Comparison of ENCODE assay signal across 10 cellular contexts in genomic region chr17:41710472-41711090, GRCh38. TPM values are rescaled to one million over a fixed set of nuclear protein-coding genes. Genes with fewer than 3 reads are reported as not detected.
DNase-seq lines count a peak whose midpoint lies in the region; ATAC-seq lines count a peak whose summit lies in the region.
"Had no signal": no experiment of that assay in that cellular context is flagged by ENCODE, and none has a peak within 500 bp of the region (broad histone marks: within the 10 kb centered on the region; RNA-seq: fewer than 3 reads in every experiment).

No MANE protein-coding gene starts in this region.

- H3K9me3 Mint-ChIP-seq in memory B cell: no peaks in the 10 kb centered on the region

- H3K27ac Mint-ChIP-seq in memory B cell: no peak overlapping the region

- DNase-seq in NCI-H2081 (lab: John Stamatoyannopoulos, UW) (peak; percentile 27 to 54), NCI-H2081 treated with DMSO at 0.1 percent for 48 hours (lab: John Stamatoyannopoulos, UW) (no peak), NCI-H1092 treated with DMSO at 0.1 percent for 48 hours (lab: John Stamatoyannopoulos, UW) (peak; percentile 14), astrocyte of the hippocampus (ENCODE audit: low read depth, low spot score) (peak; percentile 91), memory B cell (ENCODE audit: low spot score in 2 of 2) (no peak), Right ventricle myocardium superior (no peak)

- H3K4me3 Mint-ChIP-seq in memory B cell: no peak overlapping the region

- H3K27me3 Mint-ChIP-seq in memory B cell: peaks cover 18% of the 10 kb centered on the region

- intact Hi-C loops in Right ventricle myocardium superior (cut with DNase I): no loop called here

- H3K36me3 Mint-ChIP-seq in memory B cell: no peaks in the 10 kb centered on the region

- ATAC-seq in memory B cell (ENCODE audit: low read depth) (peak; percentile 34), HG03439 (IDR thresholded peaks at IDR 0.05; ENCODE audit: unreplicated experiment) (no peak), GM18909 (IDR thresholded peaks at IDR 0.05; ENCODE audit: poor library complexity, unreplicated experiment) (no peak), Right ventricle myocardium superior (ENCODE audit: poor library complexity) (no peak)

- no peaks in the 10 kb centered on the region for H3K4me1 Mint-ChIP-seq in memory B cell

RNA-seq across cellular contexts. Expression of gene GAST, which starts 1.6 kb away (rescaled TPM):
- total RNA-seq in Right ventricle myocardium superior: not detected
- total RNA-seq: SJSA1, smooth muscle cell had no signal

RNA-seq across cellular contexts. Expression of gene EIF1, which starts 21.9 kb away (rescaled TPM):
- total RNA-seq in Right ventricle myocardium superior: 1,143 TPM

RNA-seq across cellular contexts. Expression of gene HAP1, which starts 23.9 kb away (rescaled TPM):
- total RNA-seq in Right ventricle myocardium superior: not detected
- total RNA-seq: SJSA1 had no signal

Comparison
In these comparisons a context has a peak if more than half of its experiments do, and no peak if none do; other contexts are left out.
1. DNase-seq: peak in NCI-H2081 (2 of 2), NCI-H1092 treated with DMSO at 0.1 percent for 48 hours (single experiment) and astrocyte of the hippocampus (single experiment); none in NCI-H2081 treated with DMSO at 0.1 percent for 48 hours (single experiment), memory B cell (0 of 2) and Right ventricle myocardium superior (single experiment).